Comparison of ENCODE assay signal across 1 cellular context in genomic region chr3:190032924-190033323, GRCh38.
TF ChIP-seq lines count a peak whose summit lies in the region.

No MANE protein-coding gene starts in this region.

TF ChIP-seq in GM23338, 12 proteins besides CTCF, POLR2A, EP300 and RAD21:
- TF ChIP-seq ZNF462 (CRISPR knock-in tag; IDR thresholded peaks at IDR 0.05), result peak; percentile 64; the same call in 1 of the 2 replicates
- no peak for TF ChIP-seq NANOG (IDR thresholded peaks at IDR 0.05; ENCODE audit: borderline replicate concordance)
